20 cellular contexts compared by ENCODE assay signal in genomic region chr2:74197049-74197448, GRCh38. TPM values are rescaled to one million over a fixed set of nuclear protein-coding genes. Genes with fewer than 3 reads are reported as not detected.
A peak's percentile ranks its signal among the peaks of the same experiment; 100 is the strongest.
DNase-seq lines count a peak whose midpoint lies in the region; ATAC-seq, FAIRE-seq and TF ChIP-seq lines count a peak whose summit lies in the region.
"Had no signal": no experiment of that assay in that cellular context is flagged by ENCODE, and none has a peak within 500 bp of the region (broad histone marks: within the 10 kb centered on the region; RNA-seq: fewer than 3 reads in every experiment).

No MANE protein-coding gene starts in this region.

- in situ Hi-C loops in HepG2 (cut with HindIII; ENCODE audit: extremely low pct_ligation_motif_present, low pct_unique_long_range_greater_than_20kb): no loop called here
- in situ Hi-C loops in K562 (cut with MboI): no loop called here

- H3K4me1 Mint-ChIP-seq in stimulated activated naive B cell treated with anti-CD40 and anti-IgM and Interleukin-4, amounts not matched to agents 10 μg/mL and 1 μg/mL and 100 μg/mL, for 72 hours: peaks cover 26 to 41% of the 10 kb centered on the region in 2 donors

- TF ChIP-seq CTCF in HepG2 (CRISPR knock-in tag; IDR thresholded peaks at IDR 0.05) (no peak), right lobe of liver (IDR thresholded peaks at IDR 0.05) (no peak), OCI-LY1 (IDR thresholded peaks at IDR 0.05; ENCODE audit: low read length) (no peak), K562 (IDR thresholded peaks at IDR 0.05 in 2 of 3, conservative IDR thresholded peaks at IDR 0.05 in 1 of 3; ENCODE audit: insufficient read depth in 2 of 3, low read depth in 1 of 3, low read length in 3 of 3) (no peak)

- POLR2A ChIA-PET in HepG2 (lab: Yijun Ruan, JAX) (interaction anchor here (2.5 to 5.6 kb wide), 3 partner anchors 11 to 20 kb away, joined by 11 to 53 read pairs (median 12); partner anchors contain the start of gene MOB1A), K562 (lab: Yijun Ruan, JAX) (interaction anchor here (0.8 to 5.8 kb wide), 10 partner anchors 9 to 208 kb away, joined by 3 to 98 read pairs (median 7); partner anchors contain the start of genes BOLA3 and MOB1A)

- H3K4me3 ChIP-seq in HepG2 (replicated peaks in 1 of 3; ENCODE audit: insufficient read depth in 1 of 3, low read depth in 2 of 3, low read length in 3 of 3) (no peak overlapping the region), right lobe of liver (no peak overlapping the region), OCI-LY1 (ENCODE audit: low read depth, low read length, poor library complexity, severe bottlenecking) (no peak overlapping the region), K562 (no peak overlapping the region)
- H3K4me3 ChIP-seq: GM23248, right atrium auricular region, thyroid gland had no signal

- ATAC-seq in HepG2 (no peak), right lobe of liver (no peak), K562 (no peak), GM18505 (IDR thresholded peaks at IDR 0.05; ENCODE audit: unreplicated experiment) (no peak)
- ATAC-seq in stimulated activated naive B cell treated with anti-CD40 and anti-IgM and Interleukin-4, amounts not matched to agents 10 μg/mL and 1 μg/mL and 100 μg/mL, for 72 hours (replicated peaks): no peak

- H3K36me3 Mint-ChIP-seq in stimulated activated naive B cell treated with anti-CD40 and anti-IgM and Interleukin-4, amounts not matched to agents 10 μg/mL and 1 μg/mL and 100 μg/mL, for 72 hours: peaks cover 17 to 26% of the 10 kb centered on the region in 2 donors

- H3K27ac ChIP-seq in HepG2 (ENCODE audit: extremely low read length, insufficient read depth, low read length) (no peak overlapping the region), right lobe of liver (no peak overlapping the region), OCI-LY1 (ENCODE audit: low read depth, low read length, poor library complexity, severe bottlenecking) (peak overlapping the region; percentile 34), K562 (ENCODE audit: extremely low read depth, low read depth, low read length) (peak overlapping the region; percentile 100)
- H3K27ac ChIP-seq: GM23248, right atrium auricular region, thyroid gland had no signal

- H3F3A ChIP-seq in OCI-LY1 (ENCODE audit: insufficient read depth, low read length): no peaks in the 10 kb centered on the region

- H3K36me3 ChIP-seq in HepG2 (replicated peaks in 1 of 2; ENCODE audit: control insufficient read depth in 1 of 2, insufficient read depth in 2 of 2, low read length in 2 of 2): no peaks in the 10 kb centered on the region; a peak in 1 of 5 replicates
- no peaks in the 10 kb centered on the region for H3K36me3 ChIP-seq in right lobe of liver
- H3K36me3 ChIP-seq in OCI-LY1 (ENCODE audit: insufficient read depth, low read length): peaks cover 26% of the 10 kb centered on the region
- H3K36me3 ChIP-seq in K562 (ENCODE audit: control insufficient read depth, insufficient read depth, low read length): peaks cover 21% of the 10 kb centered on the region
- H3K36me3 ChIP-seq: left ventricle myocardium inferior, right atrium auricular region, thyroid gland had no signal

- H3K27me3 Mint-ChIP-seq in stimulated activated naive B cell treated with anti-CD40 and anti-IgM and Interleukin-4, amounts not matched to agents 10 μg/mL and 1 μg/mL and 100 μg/mL, for 72 hours: no peaks in the 10 kb centered on the region

- H3K27me3 ChIP-seq in HepG2 (ENCODE audit: control insufficient read depth in 1 of 2, insufficient read depth in 2 of 2, low read length in 2 of 2) (no peaks in the 10 kb centered on the region; a peak in 1 of 5 replicates), right lobe of liver (no peaks in the 10 kb centered on the region), OCI-LY1 (ENCODE audit: insufficient read depth, low read length) (no peaks in the 10 kb centered on the region), K562 (ENCODE audit: control insufficient read depth in 2 of 2, insufficient read depth in 2 of 2, low read length in 2 of 2) (no peaks in the 10 kb centered on the region)
- H3K27me3 ChIP-seq: right atrium auricular region, thyroid gland had no signal

- no peak for TF ChIP-seq RAD21 in HepG2 (CRISPR knock-in tag; IDR thresholded peaks at IDR 0.05)
- TF ChIP-seq RAD21 in K562 (CRISPR knock-in tag; conservative IDR thresholded peaks at IDR 0.05 in 1 of 2, IDR thresholded peaks at IDR 0.05 in 1 of 2): no peak

- H4K20me1 ChIP-seq in HepG2 (ENCODE audit: insufficient read depth, low read length) (peaks cover 29% of the 10 kb centered on the region), OCI-LY1 (ENCODE audit: insufficient read depth, low read length) (no peaks in the 10 kb centered on the region), K562 (replicated peaks; ENCODE audit: control insufficient read depth, insufficient read depth, low read length) (peaks cover 16% of the 10 kb centered on the region)

- H3K4me3 Mint-ChIP-seq in stimulated activated naive B cell treated with anti-CD40 and anti-IgM and Interleukin-4, amounts not matched to agents 10 μg/mL and 1 μg/mL and 100 μg/mL, for 72 hours: no peak overlapping the region

- intact Hi-C loops in HepG2 (cut with micrococcal nuclease; ENCODE audit: unreplicated experiment): loop anchor here (5.0 kb wide), 1 partner anchor 50 kb away; the partner anchor contains the start of gene BOLA3
- intact Hi-C loops in right lobe of liver (cut with DNase I): no loop called here
- intact Hi-C loops in K562 (cut with micrococcal nuclease): no loop called here

- H3K9me3 Mint-ChIP-seq in stimulated activated naive B cell treated with anti-CD40 and anti-IgM and Interleukin-4, amounts not matched to agents 10 μg/mL and 1 μg/mL and 100 μg/mL, for 72 hours: peaks cover 2 to 7% of the 10 kb centered on the region in 2 donors

- H3K4me1 ChIP-seq in HepG2 (ENCODE audit: insufficient read depth, low read length): peaks cover 67% of the 10 kb centered on the region
- peaks cover 0 to 7% (median 0%) of the 10 kb centered on the region in 4 donors for H3K4me1 ChIP-seq in right lobe of liver
- H3K4me1 ChIP-seq in OCI-LY1 (ENCODE audit: insufficient read depth, low read length, severe bottlenecking): peaks cover 46% of the 10 kb centered on the region
- H3K4me1 ChIP-seq in K562 (replicated peaks in 1 of 2; ENCODE audit: control insufficient read depth in 2 of 2, insufficient read depth in 2 of 2, low read length in 2 of 2): peaks cover 19 to 32% of the 10 kb centered on the region in 2 experiments

- TF ChIP-seq EP300 in HepG2 (IDR thresholded peaks at IDR 0.05; ENCODE audit: low read depth in 2 of 2, low read length in 2 of 2): no peak
- no peak for TF ChIP-seq EP300 in HepG2 (CRISPR knock-in tag; IDR thresholded peaks at IDR 0.05; ENCODE audit: borderline replicate concordance)
- no peak for TF ChIP-seq EP300 in K562 (IDR thresholded peaks at IDR 0.05; ENCODE audit: low read length)

- CTCF ChIA-PET in HepG2 (lab: Yijun Ruan, JAX; ENCODE audit: low intra/inter-chr PET ratio, low total read pairs) (no interaction called here), K562 (lab: Yijun Ruan, JAX; ENCODE audit: low intra/inter-chr PET ratio) (interaction anchor here (0.6 kb wide), 1 partner anchor 16 kb away, joined by 3 read pairs; no protein-coding TSS in a partner anchor)

- H3K27ac Mint-ChIP-seq in stimulated activated naive B cell treated with anti-CD40 and anti-IgM and Interleukin-4, amounts not matched to agents 10 μg/mL and 1 μg/mL and 100 μg/mL, for 72 hours: peak overlapping the region; percentile 20

- peaks cover 3% of the 10 kb centered on the region for H3K9me1 ChIP-seq in K562 (ENCODE audit: control insufficient read depth, insufficient read depth, low read length)

- WGBS in HepG2 (ENCODE audit: low lambda C conversion rate): 28% methylated on average over 4 of the region's 4 CpGs
- 71% methylated on average over 4 of the region's 4 CpGs for WGBS in right lobe of liver (ENCODE audit: insufficient coverage, low coverage, low lambda C conversion rate, missing lambda C conversion rate)
- WGBS in K562 (ENCODE audit: insufficient coverage, low coverage, missing lambda C conversion rate): 20% methylated on average over 4 of the region's 4 CpGs

- FAIRE-seq in HepG2 (lab: Jason Lieb, UNC) (no peak), K562 (lab: Jason Lieb, UNC) (peak; percentile 61)
- FAIRE-seq: HTR-8/SVneo had no signal

- BruUV-seq in HepG2 (replicated peaks; lab: Mats Ljungman, UMichigan) (no TSS peak), K562 (replicated peaks; lab: Mats Ljungman, UMichigan) (no TSS peak)

- H3K9ac ChIP-seq in HepG2 (ENCODE audit: insufficient read depth, low read depth, low read length) (no peak overlapping the region), OCI-LY1 (ENCODE audit: low read length) (no peak overlapping the region), K562 (ENCODE audit: insufficient read depth in 1 of 2, low read depth in 2 of 2, low read length in 2 of 2) (peak overlapping the region; percentile 31 to 39; a peak in 2 of 4 replicates)
- H3K9ac ChIP-seq: GM23248 had no signal

- H3K9me3 ChIP-seq in HepG2 (ENCODE audit: low read length) (no peaks in the 10 kb centered on the region), right lobe of liver (no peaks in the 10 kb centered on the region), OCI-LY1 (ENCODE audit: low read length) (no peaks in the 10 kb centered on the region), K562 (replicated peaks; ENCODE audit: control insufficient read depth, insufficient read depth, low read depth, low read length) (no peaks in the 10 kb centered on the region)
- H3K9me3 ChIP-seq: left ventricle myocardium inferior, right atrium auricular region, thyroid gland had no signal

- H3K79me2 ChIP-seq in HepG2 (ENCODE audit: insufficient read depth, low read length): peaks cover 29% of the 10 kb centered on the region
- peaks cover 30% of the 10 kb centered on the region for H3K79me2 ChIP-seq in OCI-LY1 (ENCODE audit: insufficient read depth, low read length)
- H3K79me2 ChIP-seq in K562 (ENCODE audit: control insufficient read depth, insufficient read depth, low read length): peaks cover 42% of the 10 kb centered on the region

- H2AFZ ChIP-seq in HepG2 (ENCODE audit: low read length) (no peak overlapping the region), OCI-LY1 (ENCODE audit: low read length) (peak overlapping the region; percentile 50; the same call in 1 of the 2 replicates), K562 (ENCODE audit: low read depth, low read length) (peak overlapping the region; percentile 78)
- H2AFZ ChIP-seq: GM23248 had no signal

- no peak for DNase-seq in HepG2 (ENCODE audit: low spot score)
- no peak for DNase-seq in right lobe of liver
- peak in 2 of 4 experiments; percentile 34 to 58 for DNase-seq in K562 (ENCODE audit: extremely low read depth in 1 of 4, low spot score in 3 of 4)
- no peak for DNase-seq in stimulated activated naive B cell treated with anti-CD40 and anti-IgM and Interleukin-4, amounts not matched to agents 10 μg/mL and 1 μg/mL and 100 μg/mL, for 72 hours
- no peak for DNase-seq in NCI-H2081 treated with DMSO at 0.1 percent for 48 hours (lab: John Stamatoyannopoulos, UW)
- no peak for DNase-seq in stimulated activated naive CD4-positive, alpha-beta T cell (lab: John Stamatoyannopoulos, UW)
- DNase-seq: activated gamma-delta T cell treated with Interleukin-2 at 50 U/mL for 16 hours, GM23248, left ventricle myocardium inferior, NCI-H1417, NCI-H2171, NCI-H526, nucleus accumbens, SHP77, thyroid gland, WERI-Rb-1 had no signal

- no peaks in the 10 kb centered on the region for H3K9me2 ChIP-seq in OCI-LY1 (ENCODE audit: low read depth, low read length)

- TF ChIP-seq POLR2A in HepG2 (IDR thresholded peaks at IDR 0.05; ENCODE audit: insufficient read depth in 1 of 2, low read depth in 2 of 2, low read length in 2 of 2) (no peak), right lobe of liver (IDR thresholded peaks at IDR 0.05) (no peak), K562 (conservative IDR thresholded peaks at IDR 0.05) (no peak), GM18505 (IDR thresholded peaks at IDR 0.05; ENCODE audit: borderline replicate concordance, extremely low read depth, insufficient read depth, insufficient read length) (no peak)

- H3K4me2 ChIP-seq in HepG2 (ENCODE audit: low read depth, low read length) (peak overlapping the region; percentile 5; the same call in 1 of the 2 replicates), OCI-LY1 (ENCODE audit: low read length) (no peak overlapping the region), K562 (ENCODE audit: insufficient read depth, low read length) (peak overlapping the region; percentile 96)

RNA-seq across cellular contexts. Expression of gene MTHFD2, which starts 1.4 kb away (rescaled TPM):
- total RNA-seq in HepG2 (2016; rRNA removed; fragmentation: Illumina TruSeq; extraction: Trizol) (188 and 281 TPM in 2 replicates), right lobe of liver (1 to 10 TPM in 5 of 6 experiments, under 1 TPM in 1; 0.31 to 7.4 (median 2.0) TPM), K562 (2014; rRNA removed) (145 and 160 TPM in 2 replicates), K562 (2014; rRNA removed; fragmentation: Illumina TruSeq; extraction: Trizol) (234 and 297 TPM in 2 replicates), K562 (2015; rRNA removed; fragmentation: Illumina TruSeq; extraction: Trizol) (110 and 113 TPM in 2 replicates), K562 (2021) (238 and 255 TPM in 2 replicates)
- total RNA-seq in HepG2 (2016; cell fraction: cytosol; rRNA removed; fragmentation: Illumina TruSeq; extraction: Trizol; ENCODE audit: low read depth): 38.9 and 41.2 TPM in 2 replicates
- total RNA-seq in HepG2 (2016; cell fraction: insoluble cytoplasmic fraction; rRNA removed; fragmentation: Illumina TruSeq; extraction: Trizol): 188 and 279 TPM in 2 replicates
- 132 and 142 TPM in 2 replicates for total RNA-seq in HepG2 (2016; cell fraction: membrane; rRNA removed; fragmentation: Illumina TruSeq; extraction: Trizol)
- total RNA-seq in HepG2 (2016; cell fraction: nucleus; rRNA removed; fragmentation: Illumina TruSeq; extraction: Trizol): 70.7 and 79.0 TPM in 2 replicates
- polyA plus RNA-seq in HepG2 (2011; rRNA removed) (197 and 269 TPM in 2 replicates), K562 (2011; rRNA removed) (219 and 308 TPM in 2 replicates), K562 (2014; fragmentation: Illumina TruSeq; extraction: Trizol) (175 and 209 TPM in 2 replicates), K562 (2014; fragmentation: Nextera tagmentation; extraction: Ambion mirVana) (100 to 1,000 TPM; 476 to 520 TPM), K562 (2014; rRNA removed) (218 and 221 TPM in 2 replicates)
- polyA plus RNA-seq in HepG2 (2011; cell fraction: cytosol; rRNA removed): 162 and 205 TPM in 2 replicates
- 88.5 and 89.7 TPM in 2 replicates for polyA plus RNA-seq in HepG2 (2011; cell fraction: nucleus; rRNA removed)
- 224 and 287 TPM in 2 replicates for polyA plus RNA-seq in HepG2 (2012)
- polyA plus RNA-seq in HepG2 (2016; cell fraction: cytosol; fragmentation: Illumina TruSeq; extraction: Trizol; ENCODE audit: low read depth): 31.0 and 33.2 TPM in 2 replicates
- 225 and 240 TPM in 2 replicates for polyA plus RNA-seq in HepG2 (2016; cell fraction: insoluble cytoplasmic fraction; fragmentation: Illumina TruSeq; extraction: Trizol; ENCODE audit: low read depth)
- polyA plus RNA-seq in HepG2 (2016; cell fraction: membrane; fragmentation: Illumina TruSeq; extraction: Trizol; ENCODE audit: low read depth): 83.1 and 83.6 TPM in 2 replicates
- polyA plus RNA-seq in HepG2 (2016; cell fraction: nucleus; fragmentation: Illumina TruSeq; extraction: Trizol; ENCODE audit: insufficient read depth, low read depth): 100 and 101 TPM in 2 replicates
- polyA minus RNA-seq in HepG2 (2011; rRNA and poly(A)+ RNA removed; ENCODE audit: low replicate concordance): 148 and 336 TPM in 2 replicates
- 201 and 205 TPM in 2 replicates for polyA minus RNA-seq in HepG2 (2011; cell fraction: cytosol; rRNA and poly(A)+ RNA removed)
- 97.9 and 128 TPM in 2 replicates for polyA minus RNA-seq in HepG2 (2011; cell fraction: nucleus; rRNA and poly(A)+ RNA removed)
- 103 and 165 TPM in 2 replicates for total RNA-seq in K562 (2011; cell fraction: chromatin; rRNA removed; ENCODE audit: low replicate concordance)
- total RNA-seq in K562 (2011; cell fraction: nucleolus; rRNA removed): 57.2 and 63.5 TPM in 2 replicates
- total RNA-seq in K562 (2011; cell fraction: nucleoplasm; rRNA removed): 91.3 and 130 TPM in 2 replicates
- polyA plus RNA-seq in K562 (2011; cell fraction: cytosol; rRNA removed): 104 and 118 TPM in 2 replicates
- polyA plus RNA-seq in K562 (2011; cell fraction: nucleus; rRNA removed): 61.1 and 65.9 TPM in 2 replicates
- 129 and 393 TPM in 2 replicates for polyA plus RNA-seq in K562 (2012)
- polyA minus RNA-seq in K562 (2011; rRNA and poly(A)+ RNA removed): 245 and 259 TPM in 2 replicates
- 78.1 and 90.0 TPM in 2 replicates for polyA minus RNA-seq in K562 (2011; cell fraction: cytosol; rRNA and poly(A)+ RNA removed)
- polyA minus RNA-seq in K562 (2011; cell fraction: nucleus; rRNA and poly(A)+ RNA removed): 27.5 and 32.1 TPM in 2 replicates

RNA-seq across cellular contexts. Expression of gene MOB1A, which starts 18.4 kb away (rescaled TPM):
- total RNA-seq in HepG2 (2016; rRNA removed; fragmentation: Illumina TruSeq; extraction: Trizol) (139 and 217 TPM in 2 replicates), right lobe of liver (10 to 100 TPM; 29.8 to 48.0 (median 32.9) TPM), K562 (2014; rRNA removed) (53.5 and 60.5 TPM in 2 replicates), K562 (2014; rRNA removed; fragmentation: Illumina TruSeq; extraction: Trizol) (93.3 and 96.5 TPM in 2 replicates), K562 (2015; rRNA removed; fragmentation: Illumina TruSeq; extraction: Trizol) (84.6 and 97.7 TPM in 2 replicates), K562 (2021) (99.2 and 100 TPM in 2 replicates)
- total RNA-seq in HepG2 (2016; cell fraction: cytosol; rRNA removed; fragmentation: Illumina TruSeq; extraction: Trizol; ENCODE audit: low read depth): 26.2 and 34.3 TPM in 2 replicates
- 135 and 223 TPM in 2 replicates for total RNA-seq in HepG2 (2016; cell fraction: insoluble cytoplasmic fraction; rRNA removed; fragmentation: Illumina TruSeq; extraction: Trizol)
- 73.7 and 77.9 TPM in 2 replicates for total RNA-seq in HepG2 (2016; cell fraction: membrane; rRNA removed; fragmentation: Illumina TruSeq; extraction: Trizol)
- total RNA-seq in HepG2 (2016; cell fraction: nucleus; rRNA removed; fragmentation: Illumina TruSeq; extraction: Trizol): 58.0 and 69.5 TPM in 2 replicates
- polyA plus RNA-seq in HepG2 (2011; rRNA removed) (33.2 and 48.2 TPM in 2 replicates), K562 (2011; rRNA removed) (50.4 and 93.1 TPM in 2 replicates), K562 (2014; fragmentation: Illumina TruSeq; extraction: Trizol) (52.6 and 60.2 TPM in 2 replicates), K562 (2014; fragmentation: Nextera tagmentation; extraction: Ambion mirVana) (10 to 100 TPM; 24.8 to 27.0 TPM), K562 (2014; rRNA removed) (46.7 and 57.3 TPM in 2 replicates)
- polyA plus RNA-seq in HepG2 (2011; cell fraction: cytosol; rRNA removed): 17.6 and 27.6 TPM in 2 replicates
- polyA plus RNA-seq in HepG2 (2011; cell fraction: nucleus; rRNA removed): 10.7 and 17.1 TPM in 2 replicates
- polyA plus RNA-seq in HepG2 (2012): 42.5 and 50.3 TPM in 2 replicates
- polyA plus RNA-seq in HepG2 (2016; cell fraction: cytosol; fragmentation: Illumina TruSeq; extraction: Trizol; ENCODE audit: low read depth): 18.1 and 21.3 TPM in 2 replicates
- 128 and 131 TPM in 2 replicates for polyA plus RNA-seq in HepG2 (2016; cell fraction: insoluble cytoplasmic fraction; fragmentation: Illumina TruSeq; extraction: Trizol; ENCODE audit: low read depth)
- polyA plus RNA-seq in HepG2 (2016; cell fraction: membrane; fragmentation: Illumina TruSeq; extraction: Trizol; ENCODE audit: low read depth): 35.8 and 42.0 TPM in 2 replicates
- 52.2 and 58.5 TPM in 2 replicates for polyA plus RNA-seq in HepG2 (2016; cell fraction: nucleus; fragmentation: Illumina TruSeq; extraction: Trizol; ENCODE audit: insufficient read depth, low read depth)
- 17.0 and 33.6 TPM in 2 replicates for polyA minus RNA-seq in HepG2 (2011; rRNA and poly(A)+ RNA removed; ENCODE audit: low replicate concordance)
- 28.0 and 36.2 TPM in 2 replicates for polyA minus RNA-seq in HepG2 (2011; cell fraction: cytosol; rRNA and poly(A)+ RNA removed)
- polyA minus RNA-seq in HepG2 (2011; cell fraction: nucleus; rRNA and poly(A)+ RNA removed): 30.4 and 30.7 TPM in 2 replicates
- total RNA-seq in K562 (2011; cell fraction: chromatin; rRNA removed; ENCODE audit: low replicate concordance): 29.1 and 59.2 TPM in 2 replicates
- 17.2 and 18.4 TPM in 2 replicates for total RNA-seq in K562 (2011; cell fraction: nucleolus; rRNA removed)
- total RNA-seq in K562 (2011; cell fraction: nucleoplasm; rRNA removed): 56.6 and 101 TPM in 2 replicates
- polyA plus RNA-seq in K562 (2011; cell fraction: cytosol; rRNA removed): 17.5 and 28.8 TPM in 2 replicates
- 14.6 and 15.4 TPM in 2 replicates for polyA plus RNA-seq in K562 (2011; cell fraction: nucleus; rRNA removed)
- 39.7 and 47.2 TPM in 2 replicates for polyA plus RNA-seq in K562 (2012)
- 85.7 and 103 TPM in 2 replicates for polyA minus RNA-seq in K562 (2011; rRNA and poly(A)+ RNA removed)
- 15.6 and 30.0 TPM in 2 replicates for polyA minus RNA-seq in K562 (2011; cell fraction: cytosol; rRNA and poly(A)+ RNA removed)
- polyA minus RNA-seq in K562 (2011; cell fraction: nucleus; rRNA and poly(A)+ RNA removed): 10.2 and 12.0 TPM in 2 replicates

RNA-seq across cellular contexts. Expression of gene BOLA3, which starts 49.3 kb away (rescaled TPM):
- 170 and 172 TPM in 2 replicates for total RNA-seq in HepG2 (2016; rRNA removed; fragmentation: Illumina TruSeq; extraction: Trizol)
- 719 and 870 TPM in 2 replicates for total RNA-seq in HepG2 (2016; cell fraction: cytosol; rRNA removed; fragmentation: Illumina TruSeq; extraction: Trizol; ENCODE audit: low read depth)
- total RNA-seq in HepG2 (2016; cell fraction: insoluble cytoplasmic fraction; rRNA removed; fragmentation: Illumina TruSeq; extraction: Trizol): 161 and 184 TPM in 2 replicates
- total RNA-seq in HepG2 (2016; cell fraction: membrane; rRNA removed; fragmentation: Illumina TruSeq; extraction: Trizol): 416 and 482 TPM in 2 replicates
- 51.5 and 52.9 TPM in 2 replicates for total RNA-seq in HepG2 (2016; cell fraction: nucleus; rRNA removed; fragmentation: Illumina TruSeq; extraction: Trizol)
- polyA plus RNA-seq in HepG2 (2011; rRNA removed): 59.1 and 89.7 TPM in 2 replicates
- 70.2 and 71.9 TPM in 2 replicates for polyA plus RNA-seq in HepG2 (2011; cell fraction: cytosol; rRNA removed)
- 16.6 and 17.4 TPM in 2 replicates for polyA plus RNA-seq in HepG2 (2011; cell fraction: nucleus; rRNA removed)
- 58.8 and 77.2 TPM in 2 replicates for polyA plus RNA-seq in HepG2 (2012)
- polyA plus RNA-seq in HepG2 (2016; cell fraction: cytosol; fragmentation: Illumina TruSeq; extraction: Trizol; ENCODE audit: low read depth): 917 and 1,024 TPM in 2 replicates
- polyA plus RNA-seq in HepG2 (2016; cell fraction: insoluble cytoplasmic fraction; fragmentation: Illumina TruSeq; extraction: Trizol; ENCODE audit: low read depth): 174 and 187 TPM in 2 replicates
- 432 and 498 TPM in 2 replicates for polyA plus RNA-seq in HepG2 (2016; cell fraction: membrane; fragmentation: Illumina TruSeq; extraction: Trizol; ENCODE audit: low read depth)
- polyA plus RNA-seq in HepG2 (2016; cell fraction: nucleus; fragmentation: Illumina TruSeq; extraction: Trizol; ENCODE audit: insufficient read depth, low read depth): 94.6 and 103 TPM in 2 replicates
- polyA minus RNA-seq in HepG2 (2011; rRNA and poly(A)+ RNA removed; ENCODE audit: low replicate concordance): 8.3 and 15.8 TPM in 2 replicates
- polyA minus RNA-seq in HepG2 (2011; cell fraction: cytosol; rRNA and poly(A)+ RNA removed): 12.3 and 18.9 TPM in 2 replicates
- polyA minus RNA-seq in HepG2 (2011; cell fraction: nucleus; rRNA and poly(A)+ RNA removed): 10.9 and 11.2 TPM in 2 replicates
- total RNA-seq in right lobe of liver: 10 to 100 TPM; 14.6 to 58.6 (median 16.0) TPM
- 14.4 and 23.0 TPM in 2 replicates for total RNA-seq in K562 (2011; cell fraction: chromatin; rRNA removed; ENCODE audit: low replicate concordance)
- 18.7 and 26.0 TPM in 2 replicates for total RNA-seq in K562 (2011; cell fraction: nucleolus; rRNA removed)
- total RNA-seq in K562 (2011; cell fraction: nucleoplasm; rRNA removed): 32.8 and 60.1 TPM in 2 replicates
- 219 and 255 TPM in 2 replicates for total RNA-seq in K562 (2014; rRNA removed)
- total RNA-seq in K562 (2014; rRNA removed; fragmentation: Illumina TruSeq; extraction: Trizol): 149 and 159 TPM in 2 replicates
- 205 and 206 TPM in 2 replicates for total RNA-seq in K562 (2015; rRNA removed; fragmentation: Illumina TruSeq; extraction: Trizol)
- total RNA-seq in K562 (2021): 164 and 214 TPM in 2 replicates
- 105 and 175 TPM in 2 replicates for polyA plus RNA-seq in K562 (2011; rRNA removed)
- 82.7 and 104 TPM in 2 replicates for polyA plus RNA-seq in K562 (2011; cell fraction: cytosol; rRNA removed)
- polyA plus RNA-seq in K562 (2011; cell fraction: nucleus; rRNA removed): 23.7 and 24.3 TPM in 2 replicates
- 92.8 and 261 TPM in 2 replicates for polyA plus RNA-seq in K562 (2012)
- polyA plus RNA-seq in K562 (2014; fragmentation: Illumina TruSeq; extraction: Trizol): 280 and 324 TPM in 2 replicates
- polyA plus RNA-seq in K562 (2014; fragmentation: Nextera tagmentation; extraction: Ambion mirVana): 100 to 1,000 TPM; 328 to 385 TPM
- polyA plus RNA-seq in K562 (2014; rRNA removed): 352 and 619 TPM in 2 replicates
- polyA minus RNA-seq in K562 (2011; rRNA and poly(A)+ RNA removed): 19.9 and 35.3 TPM in 2 replicates
- 13.4 and 28.6 TPM in 2 replicates for polyA minus RNA-seq in K562 (2011; cell fraction: cytosol; rRNA and poly(A)+ RNA removed)
- 10.4 and 12.7 TPM in 2 replicates for polyA minus RNA-seq in K562 (2011; cell fraction: nucleus; rRNA and poly(A)+ RNA removed)

Comparison
In these comparisons a context has a peak if more than half of its experiments do, and no peak if none do; other contexts are left out.
1. RNA of gene MTHFD2, which starts 1.4 kb away (total RNA-seq): 57.2 to 297 TPM in K562 and 38.9 to 281 TPM in HepG2; 0.31 to 7.4 TPM in right lobe of liver; every median in the first group is over 4 times any median in the second.
2. H3K27ac ChIP-seq: peak in OCI-LY1 (single experiment) and K562 (single experiment); none in HepG2 (single experiment) and right lobe of liver (0 of 3).
3. H3K9ac ChIP-seq: peak in K562 (2 of 2); none in HepG2 (single experiment) and OCI-LY1 (single experiment).
4. Of the 241 proteins assayed by ChIP-seq in both HepG2 and K562: peak only in HepG2: none; only in K562: RBFOX2 and TFE3; in both: RAD51; in neither: 236; mixed calls (peak in some experiments, not most) for 2.